In the genomic region with DNA sequence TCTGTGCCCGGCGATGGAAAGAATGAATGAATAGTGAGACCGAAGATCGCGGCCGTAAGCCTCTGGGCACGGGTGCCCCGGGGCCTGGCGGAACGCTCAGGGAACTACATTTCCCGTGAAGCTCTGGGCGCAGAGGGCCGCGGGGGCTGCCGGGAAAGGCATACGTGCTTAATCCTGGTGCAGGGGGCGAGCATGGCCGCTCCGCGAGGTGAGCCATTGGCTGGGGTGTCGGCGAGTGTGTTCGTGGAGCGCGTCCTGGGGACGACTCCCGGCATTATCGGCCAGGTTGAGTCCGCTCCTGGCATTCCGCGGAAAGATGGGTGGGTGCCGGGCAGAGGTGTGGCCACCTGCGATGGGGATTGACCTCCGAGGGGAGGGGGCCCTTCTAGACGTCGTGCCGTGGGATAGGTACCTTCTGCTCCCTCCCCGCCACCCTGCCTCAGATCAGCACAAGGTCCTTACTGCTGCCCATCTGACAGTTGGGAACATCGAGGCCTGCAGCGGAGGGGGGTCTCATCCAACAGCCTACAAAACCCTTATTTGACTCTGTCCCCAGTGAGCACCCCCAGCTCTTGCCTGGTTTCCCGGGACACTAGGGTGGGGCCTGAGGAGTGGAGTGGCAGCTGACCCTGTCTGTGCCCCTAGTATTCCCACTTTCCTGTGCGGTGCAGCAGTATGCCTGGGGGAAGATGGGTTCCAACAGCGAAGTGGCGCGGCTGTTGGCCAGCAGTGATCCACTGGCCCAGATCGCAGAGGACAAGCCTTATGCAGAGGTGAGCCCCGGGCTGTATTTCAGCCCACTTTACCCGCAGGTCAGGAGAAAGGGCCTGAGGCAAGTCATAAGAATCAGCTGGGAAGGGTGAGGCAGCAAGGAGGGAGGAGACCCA, we compare ENCODE assay signal across 8 cellular contexts. TPM values are rescaled to one million over a fixed set of nuclear protein-coding genes. Genes with fewer than 3 reads are reported as not detected.
A peak's percentile ranks its signal among the peaks of the same experiment; 100 is the strongest.
DNase-seq lines count a peak whose midpoint lies in the region; ATAC-seq, FAIRE-seq and TF ChIP-seq lines count a peak whose summit lies in the region.

A gene with protein sequence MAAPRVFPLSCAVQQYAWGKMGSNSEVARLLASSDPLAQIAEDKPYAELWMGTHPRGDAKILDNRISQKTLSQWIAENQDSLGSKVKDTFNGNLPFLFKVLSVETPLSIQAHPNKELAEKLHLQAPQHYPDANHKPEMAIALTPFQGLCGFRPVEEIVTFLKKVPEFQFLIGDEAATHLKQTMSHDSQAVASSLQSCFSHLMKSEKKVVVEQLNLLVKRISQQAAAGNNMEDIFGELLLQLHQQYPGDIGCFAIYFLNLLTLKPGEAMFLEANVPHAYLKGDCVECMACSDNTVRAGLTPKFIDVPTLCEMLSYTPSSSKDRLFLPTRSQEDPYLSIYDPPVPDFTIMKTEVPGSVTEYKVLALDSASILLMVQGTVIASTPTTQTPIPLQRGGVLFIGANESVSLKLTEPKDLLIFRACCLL (plus strand): TSS at position 161 of the 887 bp plus-strand sequence. CDS start 32 bp downstream, at position 193.

- H3K27me3 ChIP-seq in psoas muscle (ENCODE audit: insufficient read depth in 3 of 3, low read length in 2 of 3), result no peaks in the 10 kb centered on the region

- H3K4me3 Mint-ChIP-seq in T-helper 2 cell treated with Interferon-gamma antibody and Interleukin-4, amounts not matched to agents 5 μg/mL and 100 μg/mL, for 36 hours, result peak within 1 kb of the TSS; percentile 89

- H3K4me1 ChIP-seq in psoas muscle, result peaks cover 18% of the 10 kb centered on the region

- H3K9me3 ChIP-seq in psoas muscle, result no peaks in the 10 kb centered on the region

- DNase-seq in GM12891 (ENCODE audit: insufficient read length, low spot score) (peak; percentile 96), NCI-H146 (lab: John Stamatoyannopoulos, UW) (peak; percentile 76), left ventricle myocardium superior (peak; percentile 92), psoas muscle (peak; percentile 86 to 91), ureter (ENCODE audit: low spot score) (peak; percentile 90)
- peak; percentile 90 for DNase-seq in T-helper 2 cell treated with Interferon-gamma antibody and Interleukin-4, amounts not matched to agents 5 μg/mL and 100 μg/mL, for 36 hours (ENCODE audit: low spot score)

- peak; percentile 6 for TF ChIP-seq CTCF in psoas muscle (IDR thresholded peaks at IDR 0.05)

- ATAC-seq in HG02678 (IDR thresholded peaks at IDR 0.05; ENCODE audit: unreplicated experiment) (peak; percentile 93), left ventricle myocardium superior (peak; percentile 94), psoas muscle (peak; percentile 94 to 98 (median 95))

- peak; percentile 96 for TF ChIP-seq POLR2A in GM12891 (IDR thresholded peaks at IDR 0.05; ENCODE audit: low read depth, low read length)

- H3K27ac Mint-ChIP-seq in T-helper 2 cell treated with Interferon-gamma antibody and Interleukin-4, amounts not matched to agents 5 μg/mL and 100 μg/mL, for 36 hours, result peak within 1 kb of the TSS; percentile 83

- H3K36me3 Mint-ChIP-seq in T-helper 2 cell treated with Interferon-gamma antibody and Interleukin-4, amounts not matched to agents 5 μg/mL and 100 μg/mL, for 36 hours (ENCODE audit: low read depth), result peaks cover 26% of the 10 kb centered on the region

- H3K27ac ChIP-seq in angular gyrus (ENCODE audit: low read depth, low read length) (peak within 1 kb of the TSS; percentile 92), psoas muscle (peak within 1 kb of the TSS; percentile 90)

- H3K27me3 Mint-ChIP-seq in T-helper 2 cell treated with Interferon-gamma antibody and Interleukin-4, amounts not matched to agents 5 μg/mL and 100 μg/mL, for 36 hours (ENCODE audit: low read depth), result no peaks in the 10 kb centered on the region

- H3K36me3 ChIP-seq in psoas muscle (ENCODE audit: insufficient read depth in 1 of 2, low read depth in 1 of 2), result peaks cover 0 to 31% of the 10 kb centered on the region in 2 donors

- FAIRE-seq in GM12891 (lab: Jason Lieb, UNC), result peak; percentile 93

- 1% methylated on average over 43 to 48 of the region's 48 CpGs for WGBS in psoas muscle, 3 donors

- H3K9me3 Mint-ChIP-seq in T-helper 2 cell treated with Interferon-gamma antibody and Interleukin-4, amounts not matched to agents 5 μg/mL and 100 μg/mL, for 36 hours, result no peaks in the 10 kb centered on the region

- intact Hi-C loops in left ventricle myocardium superior (cut with micrococcal nuclease) (no loop called here), psoas muscle (cut with DNase I) (no loop called here)

- peaks cover 40% of the 10 kb centered on the region for H3K4me1 Mint-ChIP-seq in T-helper 2 cell treated with Interferon-gamma antibody and Interleukin-4, amounts not matched to agents 5 μg/mL and 100 μg/mL, for 36 hours (ENCODE audit: low read depth)

- H3K4me3 ChIP-seq in psoas muscle, result peak within 1 kb of the TSS; percentile 95

TF ChIP-seq in GM12891, 5 proteins besides CTCF, POLR2A, EP300 and RAD21:
- TF ChIP-seq SPI1 (IDR thresholded peaks at IDR 0.05; ENCODE audit: low read depth, low read length), result no peak
- no peak for TF ChIP-seq PAX5 (IDR thresholded peaks at IDR 0.05; ENCODE audit: insufficient read depth, low read length, severe bottlenecking)
- peak; percentile 93 for TF ChIP-seq TAF1 (IDR thresholded peaks at IDR 0.05; ENCODE audit: low read depth, low read length)
- peak; percentile 89 for TF ChIP-seq POLR2AphosphoS5 (IDR thresholded peaks at IDR 0.05; ENCODE audit: low read depth, low read length)
- peak; percentile 88; the same call in 1 of the 2 replicates for TF ChIP-seq POU2F2 (IDR thresholded peaks at IDR 0.05; ENCODE audit: low read depth, low read length)

RNA-seq across cellular contexts. Expression of the gene that starts here (rescaled TPM):
- polyA plus RNA-seq in GM12891 (2012; ENCODE audit: low read depth, missing spikeins), result 75.5 TPM
- total RNA-seq in left ventricle myocardium superior (53.7 TPM), psoas muscle (10 to 100 TPM; 37.6 to 61.2 (median 43.2) TPM), ureter (50.8 TPM)
- polyA plus RNA-seq in psoas muscle, result 10 to 100 TPM; 26.4 to 50.5 (median 38.9) TPM

Comparison
In these comparisons a context has a peak if more than half of its experiments do, and no peak if none do; other contexts are left out.
1. Peak in every context shown above with its lines: DNase-seq, ATAC-seq, H3K4me3 ChIP-seq and H3K27ac ChIP-seq.